ENCODE assay signal across 13 cellular contexts in genomic region chr13:109719962-109720646, GRCh38.
"Had no signal": no experiment of that assay in that cellular context is flagged by ENCODE, and none has a peak within 500 bp of the region (broad histone marks: within the 10 kb centered on the region; RNA-seq: fewer than 3 reads in every experiment).

No MANE protein-coding gene starts in this region.

- H3K27ac Mint-ChIP-seq: activated B cell treated with CpG ODN at 0.5 μM for 24 hours; activated CD4-positive, alpha-beta T cell treated with anti-CD3 and anti-CD28 coated beads, Interleukin-2, amount 10 ng/mL, durations not matched to agents 24 days and 14 days; activated T-helper 1 cell treated with anti-CD3 and anti-CD28 coated beads, Interleukin-12 subunit alpha, Interleukin-12 subunit beta, Interleukin-2, Interleukin-4 antibody, amounts not matched to agents 30 ng/mL and 10 ng/mL and 1 ng/mL, durations not matched to agents 14 hours and 24 hours and 36 hours; naive thymus-derived CD4-positive, alpha-beta T cell had no signal

- H3K27ac ChIP-seq: coronary artery, tibial artery, uterus had no signal

- H3K4me3 Mint-ChIP-seq: activated B cell treated with CpG ODN at 0.5 μM for 24 hours; activated CD4-positive, alpha-beta T cell treated with anti-CD3 and anti-CD28 coated beads, Interleukin-2, amount 10 ng/mL, durations not matched to agents 24 days and 14 days; activated T-helper 1 cell treated with anti-CD3 and anti-CD28 coated beads, Interleukin-12 subunit alpha, Interleukin-12 subunit beta, Interleukin-2, Interleukin-4 antibody, amounts not matched to agents 30 ng/mL and 10 ng/mL and 1 ng/mL, durations not matched to agents 14 hours and 24 hours and 36 hours; naive thymus-derived CD4-positive, alpha-beta T cell had no signal

- H3K9me3 Mint-ChIP-seq: activated B cell treated with CpG ODN at 0.5 μM for 24 hours; activated CD4-positive, alpha-beta T cell treated with anti-CD3 and anti-CD28 coated beads, Interleukin-2, amount 10 ng/mL, durations not matched to agents 24 days and 14 days; activated T-helper 1 cell treated with anti-CD3 and anti-CD28 coated beads, Interleukin-12 subunit alpha, Interleukin-12 subunit beta, Interleukin-2, Interleukin-4 antibody, amounts not matched to agents 30 ng/mL and 10 ng/mL and 1 ng/mL, durations not matched to agents 14 hours and 24 hours and 36 hours; naive thymus-derived CD4-positive, alpha-beta T cell had no signal

- H3K27me3 ChIP-seq: tibial artery, uterus had no signal

- H3K4me2 ChIP-seq: smooth muscle cell had no signal

- H3K9me3 ChIP-seq: tibial artery, uterus had no signal

- H3K36me3 ChIP-seq: tibial artery, uterus had no signal

- H3K4me1 ChIP-seq: tibial artery, uterus had no signal

- ATAC-seq: naive thymus-derived CD4-positive, alpha-beta T cell had no signal

- H3K36me3 Mint-ChIP-seq: naive thymus-derived CD4-positive, alpha-beta T cell had no signal

- DNase-seq: activated B cell treated with CpG ODN at 0.5 μM for 24 hours; activated CD4-positive, alpha-beta T cell treated with anti-CD3 and anti-CD28 coated beads, Interleukin-2, amount 10 ng/mL, durations not matched to agents 24 days and 14 days; activated naive CD4-positive, alpha-beta T cell; effector CD4-positive, alpha-beta T cell; left colon; mammary epithelial cell; naive thymus-derived CD4-positive, alpha-beta T cell; posterior cingulate gyrus; tibial artery; uterus had no signal

- H3K4me3 ChIP-seq: coronary artery, smooth muscle cell, tibial artery, uterus had no signal

- H3K4me1 Mint-ChIP-seq: activated B cell treated with CpG ODN at 0.5 μM for 24 hours; activated CD4-positive, alpha-beta T cell treated with anti-CD3 and anti-CD28 coated beads, Interleukin-2, amount 10 ng/mL, durations not matched to agents 24 days and 14 days had no signal
